1 cellular context compared by ENCODE assay signal in genomic region chr15:89408512-89409183, GRCh38.
TF ChIP-seq lines count a peak whose summit lies in the region.

No MANE protein-coding gene starts in this region.

TF ChIP-seq in GM12878, 131 proteins besides CTCF, POLR2A, EP300 and RAD21 (continued from another document):
- TF ChIP-seq, protein P1, sequence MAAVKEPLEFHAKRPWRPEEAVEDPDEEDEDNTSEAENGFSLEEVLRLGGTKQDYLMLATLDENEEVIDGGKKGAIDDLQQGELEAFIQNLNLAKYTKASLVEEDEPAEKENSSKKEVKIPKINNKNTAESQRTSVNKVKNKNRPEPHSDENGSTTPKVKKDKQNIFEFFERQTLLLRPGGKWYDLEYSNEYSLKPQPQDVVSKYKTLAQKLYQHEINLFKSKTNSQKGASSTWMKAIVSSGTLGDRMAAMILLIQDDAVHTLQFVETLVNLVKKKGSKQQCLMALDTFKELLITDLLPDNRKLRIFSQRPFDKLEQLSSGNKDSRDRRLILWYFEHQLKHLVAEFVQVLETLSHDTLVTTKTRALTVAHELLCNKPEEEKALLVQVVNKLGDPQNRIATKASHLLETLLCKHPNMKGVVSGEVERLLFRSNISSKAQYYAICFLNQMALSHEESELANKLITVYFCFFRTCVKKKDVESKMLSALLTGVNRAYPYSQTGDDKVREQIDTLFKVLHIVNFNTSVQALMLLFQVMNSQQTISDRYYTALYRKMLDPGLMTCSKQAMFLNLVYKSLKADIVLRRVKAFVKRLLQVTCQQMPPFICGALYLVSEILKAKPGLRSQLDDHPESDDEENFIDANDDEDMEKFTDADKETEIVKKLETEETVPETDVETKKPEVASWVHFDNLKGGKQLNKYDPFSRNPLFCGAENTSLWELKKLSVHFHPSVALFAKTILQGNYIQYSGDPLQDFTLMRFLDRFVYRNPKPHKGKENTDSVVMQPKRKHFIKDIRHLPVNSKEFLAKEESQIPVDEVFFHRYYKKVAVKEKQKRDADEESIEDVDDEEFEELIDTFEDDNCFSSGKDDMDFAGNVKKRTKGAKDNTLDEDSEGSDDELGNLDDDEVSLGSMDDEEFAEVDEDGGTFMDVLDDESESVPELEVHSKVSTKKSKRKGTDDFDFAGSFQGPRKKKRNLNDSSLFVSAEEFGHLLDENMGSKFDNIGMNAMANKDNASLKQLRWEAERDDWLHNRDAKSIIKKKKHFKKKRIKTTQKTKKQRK (IDR thresholded peaks at IDR 0.05; ENCODE audit: low read depth, low read length), result no peak
- no peak for TF ChIP-seq NR2F1 (conservative IDR thresholded peaks at IDR 0.05)
- no peak for TF ChIP-seq ZNF207 (IDR thresholded peaks at IDR 0.05; ENCODE audit: borderline replicate concordance)
- no peak; the same call in 1 of the 2 replicates for TF ChIP-seq GABPA (IDR thresholded peaks at IDR 0.05; ENCODE audit: low read depth)
